ENCODE assay signal across 8 cellular contexts in the genomic region with DNA sequence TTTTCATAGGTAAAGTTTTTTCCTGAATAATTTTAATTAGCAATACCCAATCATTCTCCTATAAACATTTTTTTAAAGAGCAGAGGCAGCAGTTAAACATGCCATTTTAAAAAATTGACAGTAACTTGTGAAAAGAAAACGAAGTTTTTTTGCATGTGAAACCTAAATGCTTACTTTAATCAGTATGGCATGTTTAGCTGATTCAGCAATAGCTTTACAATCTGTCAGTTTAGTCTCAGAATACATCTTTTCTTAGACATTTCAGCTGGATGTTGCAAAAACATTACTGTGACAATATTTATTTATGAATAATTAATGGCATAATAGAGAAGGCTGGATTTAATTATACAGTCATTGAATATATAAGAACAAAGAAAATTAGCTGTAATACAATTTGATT.
"Had no signal": no experiment of that assay in that cellular context is flagged by ENCODE, and none has a peak within 500 bp of the region (broad histone marks: within the 10 kb centered on the region; RNA-seq: fewer than 3 reads in every experiment).

No MANE protein-coding gene starts in this region.

- H2AFZ ChIP-seq: GM23248 had no signal

- DNase-seq: GM23248, GOT3, H9, HCEC 1CT, KBM-7 had no signal

- H3K27ac ChIP-seq: GM23248, KMS-11 had no signal

- H3K4me2 ChIP-seq: KMS-11 had no signal

- FAIRE-seq: H54, HTR-8/SVneo had no signal

- H3K4me3 ChIP-seq: GM23248 had no signal

- H3K9ac ChIP-seq: GM23248, KMS-11 had no signal
